Comparison of ENCODE assay signal across 12 cellular contexts in the genomic region with DNA sequence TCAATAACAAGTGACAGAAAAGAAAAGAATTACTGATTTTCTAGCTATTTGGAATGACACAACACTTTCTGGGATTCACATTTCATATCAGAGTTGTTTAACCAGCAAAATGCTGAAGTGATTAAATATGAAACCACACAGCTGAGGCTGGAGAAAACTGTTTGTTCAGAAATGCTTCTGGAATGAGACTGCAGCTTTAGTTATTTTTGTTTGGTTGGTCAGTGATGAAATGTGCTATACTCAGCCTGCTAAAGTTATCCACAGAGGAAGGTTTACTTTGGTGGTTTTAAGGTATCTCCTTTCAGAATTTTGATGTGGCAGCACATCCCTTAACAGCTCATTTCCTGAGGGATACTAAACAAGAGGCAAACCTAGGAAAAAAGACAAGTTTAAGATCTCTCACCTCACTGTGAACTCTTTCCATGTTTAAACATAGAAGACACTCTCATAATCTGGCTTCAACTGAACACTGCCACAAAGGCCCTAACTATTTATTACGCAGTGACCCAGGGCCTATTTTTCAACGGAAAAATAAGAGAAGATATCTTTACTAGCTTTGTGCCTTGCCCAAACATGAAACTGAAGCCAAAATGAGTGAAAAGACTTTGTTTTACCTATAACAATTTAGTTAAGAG.
DNase-seq lines count a peak whose midpoint lies in the region; ATAC-seq, FAIRE-seq and TF ChIP-seq lines count a peak whose summit lies in the region.
"Had no signal": no experiment of that assay in that cellular context is flagged by ENCODE, and none has a peak within 500 bp of the region (broad histone marks: within the 10 kb centered on the region; RNA-seq: fewer than 3 reads in every experiment).

No MANE protein-coding gene starts in this region.

- H3K4me2 ChIP-seq in A549 = peak overlapping the region; percentile 38; the same call in 1 of the 3 replicates

- H3K9me3 ChIP-seq in A549 (no peaks in the 10 kb centered on the region), muscle layer of colon (ENCODE audit: low read length) (no peaks in the 10 kb centered on the region)

- 64% methylated on average over 2 of the region's 2 CpGs for WGBS in A549 (ENCODE audit: missing lambda C conversion rate)

- DNase-seq in A549 (ENCODE audit: low read depth in 1 of 2, low spot score in 1 of 2) (peak in 1 of 2 experiments; percentile 18), OCI-M1 (lab: John Stamatoyannopoulos, UW) (peak; percentile 12), epithelial cell of prostate (ENCODE audit: low read depth, low spot score) (no peak), left lobe of liver (ENCODE audit: low spot score) (no peak), hypothalamus (lab: John Stamatoyannopoulos, UW) (no peak)
- DNase-seq in activated CD4-positive, alpha-beta T cell treated with anti-CD3 and anti-CD28 coated beads, Interleukin-2, amount 50 U/mL, for 1 hour = no peak
- DNase-seq: activated CD8-positive, alpha-beta memory T cell treated with anti-CD3 and anti-CD28 coated beads, Interleukin-2, amount 10 ng/mL, durations not matched to agents 7 days and 5 days; NCI-H187 treated with DMSO at 0.1 percent for 48 hours; stimulated activated CD4-positive, alpha-beta T cell treated with anti-CD3 and anti-CD28 coated beads, Interleukin-1b, Interleukin-23, amount 100 ng/mL, for 48 hours had no signal

- TF ChIP-seq RAD21 in A549 (conservative IDR thresholded peaks at IDR 0.05 in 1 of 2, IDR thresholded peaks at IDR 0.05 in 1 of 2) = no peak

- peak in 1 of 2 experiments; percentile 73; a peak in 3 of 6 replicates for ATAC-seq in A549
- no peak for ATAC-seq in left lobe of liver
- no peak for ATAC-seq in GM21390 (IDR thresholded peaks at IDR 0.05; ENCODE audit: unreplicated experiment)
- ATAC-seq: activated CD8-positive, alpha-beta memory T cell treated with anti-CD3 and anti-CD28 coated beads, Interleukin-2, amount 10 ng/mL, durations not matched to agents 7 days and 5 days had no signal

- TF ChIP-seq CTCF in A549 (IDR thresholded peaks at IDR 0.05) = no peak

- no peaks in the 10 kb centered on the region for H3K36me3 ChIP-seq in muscle layer of colon (ENCODE audit: insufficient read depth, low read length)

- FAIRE-seq in A549 (lab: Jason Lieb, UNC) = no peak
- FAIRE-seq: A204.1 had no signal

- POLR2A ChIA-PET in A549 (lab: Yijun Ruan, JAX) = no interaction called here

- CTCF ChIA-PET in A549 (lab: Yijun Ruan, JAX) = interaction anchor here (1.7 kb wide), 1 partner anchor 106 kb away, joined by 9 read pairs; the partner anchor contains the start of gene PDE5A

- no peak overlapping the region for H3K4me3 ChIP-seq in A549
- no peak overlapping the region for H3K4me3 ChIP-seq in muscle layer of colon (ENCODE audit: low read depth in 1 of 2, low read length in 2 of 2)

- H3K27me3 ChIP-seq in muscle layer of colon (ENCODE audit: control insufficient read depth in 1 of 2, insufficient read depth in 2 of 2, low read length in 2 of 2) = no peaks in the 10 kb centered on the region

- H3K27ac ChIP-seq in A549 = no peak overlapping the region
- peak overlapping the region; percentile 63 for H3K27ac ChIP-seq in epithelial cell of prostate
- H3K27ac ChIP-seq in muscle layer of colon (ENCODE audit: low read depth, low read length) = peak overlapping the region; percentile 54

- H3K4me1 ChIP-seq in A549 (peaks cover 22% of the 10 kb centered on the region), muscle layer of colon (ENCODE audit: insufficient read depth, low read length) (peaks cover 24% of the 10 kb centered on the region)

- no peak for TF ChIP-seq EP300 in A549 (IDR thresholded peaks at IDR 0.05)

- H3K9ac ChIP-seq in muscle layer of colon (ENCODE audit: low read length) = no peak overlapping the region

- no peak for TF ChIP-seq POLR2A in A549 (IDR thresholded peaks at IDR 0.05; ENCODE audit: low read length)

TF ChIP-seq in A549, 52 proteins besides CTCF, POLR2A, EP300 and RAD21:
- TF ChIP-seq CEBPB (IDR thresholded peaks at IDR 0.05) (0 out of 4 replicates have a peak, but pooled peaks of 1 of the 2 experiments have one; percentile 18), EHF (CRISPR knock-in tag; IDR thresholded peaks at IDR 0.05) (no peak), ZC3H11A (IDR thresholded peaks at IDR 0.05) (no peak), KDM5A (IDR thresholded peaks at IDR 0.05) (no peak), RFX5 (IDR thresholded peaks at IDR 0.05) (no peak), MAFK (IDR thresholded peaks at IDR 0.05; ENCODE audit: partially characterized antibody) (peak; percentile 5), FOSL2 (IDR thresholded peaks at IDR 0.05) (no peak), FOSL2 (CRISPR knock-in tag; IDR thresholded peaks at IDR 0.05) (no peak), JUN (IDR thresholded peaks at IDR 0.05) (no peak), SREBF2 (IDR thresholded peaks at IDR 0.05) (no peak), BHLHE40 (IDR thresholded peaks at IDR 0.05; ENCODE audit: low read depth, low read length) (no peak), POLR2AphosphoS2 (conservative IDR thresholded peaks at IDR 0.05; ENCODE audit: low read length) (no peak), HOXB13 (CRISPR knock-in tag; IDR thresholded peaks at IDR 0.05; ENCODE audit: low read depth) (no peak), KDM1A (IDR thresholded peaks at IDR 0.05; ENCODE audit: low read depth) (no peak)
- TF ChIP-seq, protein P1, sequence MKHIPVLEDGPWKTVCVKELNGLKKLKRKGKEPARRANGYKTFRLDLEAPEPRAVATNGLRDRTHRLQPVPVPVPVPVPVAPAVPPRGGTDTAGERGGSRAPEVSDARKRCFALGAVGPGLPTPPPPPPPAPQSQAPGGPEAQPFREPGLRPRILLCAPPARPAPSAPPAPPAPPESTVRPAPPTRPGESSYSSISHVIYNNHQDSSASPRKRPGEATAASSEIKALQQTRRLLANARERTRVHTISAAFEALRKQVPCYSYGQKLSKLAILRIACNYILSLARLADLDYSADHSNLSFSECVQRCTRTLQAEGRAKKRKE (CRISPR knock-in tag; IDR thresholded peaks at IDR 0.05; ENCODE audit: low read depth) = no peak

Comparison
In these comparisons a context has a peak if more than half of its experiments do, and no peak if none do; other contexts are left out.
1. H3K27ac ChIP-seq: peak in epithelial cell of prostate (single experiment) and muscle layer of colon (single experiment); none in A549 (0 of 2).